Comparison of ENCODE assay signal across 1 cellular context in the genomic region with DNA sequence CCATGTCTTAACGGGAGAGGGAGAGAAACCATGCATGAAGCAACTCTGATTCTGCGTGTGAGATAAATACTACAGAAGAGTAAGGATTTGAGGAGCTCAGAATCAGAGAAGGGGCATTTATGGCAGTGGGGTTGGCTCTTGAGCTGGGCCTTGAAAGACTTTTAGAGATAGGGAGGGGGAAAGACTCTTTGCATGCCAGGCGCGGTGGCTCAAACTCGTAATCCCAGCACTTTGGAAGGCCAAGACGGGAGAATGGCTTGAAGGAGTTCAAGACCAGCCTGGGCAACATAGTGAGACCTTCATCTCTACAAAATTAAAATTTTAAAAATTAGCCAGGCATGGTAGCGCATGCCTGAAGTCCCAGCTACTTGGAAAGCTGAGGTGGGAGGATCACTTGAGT.
TF ChIP-seq lines count a peak whose summit lies in the region.

No MANE protein-coding gene starts in this region.

TF ChIP-seq in GM23338, 12 proteins besides CTCF, POLR2A, EP300 and RAD21:
- TF ChIP-seq, protein P1, sequence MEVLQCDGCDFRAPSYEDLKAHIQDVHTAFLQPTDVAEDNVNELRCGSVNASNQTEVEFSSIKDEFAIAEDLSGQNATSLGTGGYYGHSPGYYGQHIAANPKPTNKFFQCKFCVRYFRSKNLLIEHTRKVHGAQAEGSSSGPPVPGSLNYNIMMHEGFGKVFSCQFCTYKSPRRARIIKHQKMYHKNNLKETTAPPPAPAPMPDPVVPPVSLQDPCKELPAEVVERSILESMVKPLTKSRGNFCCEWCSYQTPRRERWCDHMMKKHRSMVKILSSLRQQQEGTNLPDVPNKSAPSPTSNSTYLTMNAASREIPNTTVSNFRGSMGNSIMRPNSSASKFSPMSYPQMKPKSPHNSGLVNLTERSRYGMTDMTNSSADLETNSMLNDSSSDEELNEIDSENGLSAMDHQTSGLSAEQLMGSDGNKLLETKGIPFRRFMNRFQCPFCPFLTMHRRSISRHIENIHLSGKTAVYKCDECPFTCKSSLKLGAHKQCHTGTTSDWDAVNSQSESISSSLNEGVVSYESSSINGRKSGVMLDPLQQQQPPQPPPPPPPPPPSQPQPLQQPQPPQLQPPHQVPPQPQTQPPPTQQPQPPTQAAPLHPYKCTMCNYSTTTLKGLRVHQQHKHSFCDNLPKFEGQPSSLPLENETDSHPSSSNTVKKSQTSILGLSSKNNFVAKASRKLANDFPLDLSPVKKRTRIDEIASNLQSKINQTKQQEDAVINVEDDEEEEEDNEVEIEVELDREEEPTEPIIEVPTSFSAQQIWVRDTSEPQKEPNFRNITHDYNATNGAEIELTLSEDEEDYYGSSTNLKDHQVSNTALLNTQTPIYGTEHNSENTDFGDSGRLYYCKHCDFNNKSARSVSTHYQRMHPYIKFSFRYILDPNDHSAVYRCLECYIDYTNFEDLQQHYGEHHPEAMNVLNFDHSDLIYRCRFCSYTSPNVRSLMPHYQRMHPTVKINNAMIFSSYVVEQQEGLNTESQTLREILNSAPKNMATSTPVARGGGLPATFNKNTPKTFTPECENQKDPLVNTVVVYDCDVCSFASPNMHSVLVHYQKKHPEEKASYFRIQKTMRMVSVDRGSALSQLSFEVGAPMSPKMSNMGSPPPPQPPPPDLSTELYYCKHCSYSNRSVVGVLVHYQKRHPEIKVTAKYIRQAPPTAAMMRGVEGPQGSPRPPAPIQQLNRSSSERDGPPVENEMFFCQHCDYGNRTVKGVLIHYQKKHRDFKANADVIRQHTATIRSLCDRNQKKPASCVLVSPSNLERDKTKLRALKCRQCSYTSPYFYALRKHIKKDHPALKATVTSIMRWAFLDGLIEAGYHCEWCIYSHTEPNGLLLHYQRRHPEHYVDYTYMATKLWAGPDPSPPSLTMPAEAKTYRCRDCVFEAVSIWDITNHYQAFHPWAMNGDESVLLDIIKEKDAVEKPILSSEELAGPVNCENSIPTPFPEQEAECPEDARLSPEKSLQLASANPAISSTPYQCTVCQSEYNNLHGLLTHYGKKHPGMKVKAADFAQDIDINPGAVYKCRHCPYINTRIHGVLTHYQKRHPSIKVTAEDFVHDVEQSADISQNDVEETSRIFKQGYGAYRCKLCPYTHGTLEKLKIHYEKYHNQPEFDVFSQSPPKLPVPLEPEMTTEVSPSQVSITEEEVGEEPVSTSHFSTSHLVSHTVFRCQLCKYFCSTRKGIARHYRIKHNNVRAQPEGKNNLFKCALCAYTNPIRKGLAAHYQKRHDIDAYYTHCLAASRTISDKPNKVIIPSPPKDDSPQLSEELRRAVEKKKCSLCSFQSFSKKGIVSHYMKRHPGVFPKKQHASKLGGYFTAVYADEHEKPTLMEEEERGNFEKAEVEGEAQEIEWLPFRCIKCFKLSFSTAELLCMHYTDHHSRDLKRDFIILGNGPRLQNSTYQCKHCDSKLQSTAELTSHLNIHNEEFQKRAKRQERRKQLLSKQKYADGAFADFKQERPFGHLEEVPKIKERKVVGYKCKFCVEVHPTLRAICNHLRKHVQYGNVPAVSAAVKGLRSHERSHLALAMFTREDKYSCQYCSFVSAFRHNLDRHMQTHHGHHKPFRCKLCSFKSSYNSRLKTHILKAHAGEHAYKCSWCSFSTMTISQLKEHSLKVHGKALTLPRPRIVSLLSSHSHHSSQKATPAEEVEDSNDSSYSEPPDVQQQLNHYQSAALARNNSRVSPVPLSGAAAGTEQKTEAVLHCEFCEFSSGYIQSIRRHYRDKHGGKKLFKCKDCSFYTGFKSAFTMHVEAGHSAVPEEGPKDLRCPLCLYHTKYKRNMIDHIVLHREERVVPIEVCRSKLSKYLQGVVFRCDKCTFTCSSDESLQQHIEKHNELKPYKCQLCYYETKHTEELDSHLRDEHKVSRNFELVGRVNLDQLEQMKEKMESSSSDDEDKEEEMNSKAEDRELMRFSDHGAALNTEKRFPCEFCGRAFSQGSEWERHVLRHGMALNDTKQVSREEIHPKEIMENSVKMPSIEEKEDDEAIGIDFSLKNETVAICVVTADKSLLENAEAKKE (CRISPR knock-in tag; IDR thresholded peaks at IDR 0.05) = no peak
- no peak for TF ChIP-seq STAT1 (IDR thresholded peaks at IDR 0.05; ENCODE audit: unreplicated experiment)
- no peak for TF ChIP-seq NANOG (IDR thresholded peaks at IDR 0.05; ENCODE audit: borderline replicate concordance)
- no peak for TF ChIP-seq ZNF114 (CRISPR knock-in tag; IDR thresholded peaks at IDR 0.05)
- TF ChIP-seq JUNB (IDR thresholded peaks at IDR 0.05; ENCODE audit: unreplicated experiment) = no peak
- TF ChIP-seq POLR2AphosphoS5 (IDR thresholded peaks at IDR 0.05; ENCODE audit: low read depth) = no peak
- TF ChIP-seq, protein P2, sequence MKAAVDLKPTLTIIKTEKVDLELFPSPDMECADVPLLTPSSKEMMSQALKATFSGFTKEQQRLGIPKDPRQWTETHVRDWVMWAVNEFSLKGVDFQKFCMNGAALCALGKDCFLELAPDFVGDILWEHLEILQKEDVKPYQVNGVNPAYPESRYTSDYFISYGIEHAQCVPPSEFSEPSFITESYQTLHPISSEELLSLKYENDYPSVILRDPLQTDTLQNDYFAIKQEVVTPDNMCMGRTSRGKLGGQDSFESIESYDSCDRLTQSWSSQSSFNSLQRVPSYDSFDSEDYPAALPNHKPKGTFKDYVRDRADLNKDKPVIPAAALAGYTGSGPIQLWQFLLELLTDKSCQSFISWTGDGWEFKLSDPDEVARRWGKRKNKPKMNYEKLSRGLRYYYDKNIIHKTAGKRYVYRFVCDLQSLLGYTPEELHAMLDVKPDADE (IDR thresholded peaks at IDR 0.05) = no peak
- no peak for TF ChIP-seq ZNF331 (CRISPR knock-in tag; IDR thresholded peaks at IDR 0.05; ENCODE audit: low read depth)
- TF ChIP-seq EZH2phosphoT487 (IDR thresholded peaks at IDR 0.05; ENCODE audit: unreplicated experiment) = no peak
- TF ChIP-seq CREB1 (CRISPR knock-in tag; IDR thresholded peaks at IDR 0.05; ENCODE audit: low read depth) = no peak
- TF ChIP-seq, protein P3, sequence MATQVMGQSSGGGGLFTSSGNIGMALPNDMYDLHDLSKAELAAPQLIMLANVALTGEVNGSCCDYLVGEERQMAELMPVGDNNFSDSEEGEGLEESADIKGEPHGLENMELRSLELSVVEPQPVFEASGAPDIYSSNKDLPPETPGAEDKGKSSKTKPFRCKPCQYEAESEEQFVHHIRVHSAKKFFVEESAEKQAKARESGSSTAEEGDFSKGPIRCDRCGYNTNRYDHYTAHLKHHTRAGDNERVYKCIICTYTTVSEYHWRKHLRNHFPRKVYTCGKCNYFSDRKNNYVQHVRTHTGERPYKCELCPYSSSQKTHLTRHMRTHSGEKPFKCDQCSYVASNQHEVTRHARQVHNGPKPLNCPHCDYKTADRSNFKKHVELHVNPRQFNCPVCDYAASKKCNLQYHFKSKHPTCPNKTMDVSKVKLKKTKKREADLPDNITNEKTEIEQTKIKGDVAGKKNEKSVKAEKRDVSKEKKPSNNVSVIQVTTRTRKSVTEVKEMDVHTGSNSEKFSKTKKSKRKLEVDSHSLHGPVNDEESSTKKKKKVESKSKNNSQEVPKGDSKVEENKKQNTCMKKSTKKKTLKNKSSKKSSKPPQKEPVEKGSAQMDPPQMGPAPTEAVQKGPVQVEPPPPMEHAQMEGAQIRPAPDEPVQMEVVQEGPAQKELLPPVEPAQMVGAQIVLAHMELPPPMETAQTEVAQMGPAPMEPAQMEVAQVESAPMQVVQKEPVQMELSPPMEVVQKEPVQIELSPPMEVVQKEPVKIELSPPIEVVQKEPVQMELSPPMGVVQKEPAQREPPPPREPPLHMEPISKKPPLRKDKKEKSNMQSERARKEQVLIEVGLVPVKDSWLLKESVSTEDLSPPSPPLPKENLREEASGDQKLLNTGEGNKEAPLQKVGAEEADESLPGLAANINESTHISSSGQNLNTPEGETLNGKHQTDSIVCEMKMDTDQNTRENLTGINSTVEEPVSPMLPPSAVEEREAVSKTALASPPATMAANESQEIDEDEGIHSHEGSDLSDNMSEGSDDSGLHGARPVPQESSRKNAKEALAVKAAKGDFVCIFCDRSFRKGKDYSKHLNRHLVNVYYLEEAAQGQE (IDR thresholded peaks at IDR 0.05; ENCODE audit: unreplicated experiment) = no peak
- no peak for TF ChIP-seq EZH2 (IDR thresholded peaks at IDR 0.05; ENCODE audit: low read depth, unreplicated experiment)
